In genomic region chrX:64975491-64975890, GRCh38 we compare ENCODE assay signal across 9 cellular contexts. TPM values are rescaled to one million over a fixed set of nuclear protein-coding genes. Genes with fewer than 3 reads are reported as not detected.
DNase-seq lines count a peak whose midpoint lies in the region; ATAC-seq and TF ChIP-seq lines count a peak whose summit lies in the region.
"Had no signal": no experiment of that assay in that cellular context is flagged by ENCODE, and none has a peak within 500 bp of the region (broad histone marks: within the 10 kb centered on the region; RNA-seq: fewer than 3 reads in every experiment).

No MANE protein-coding gene starts in this region.

- no peaks in the 10 kb centered on the region for H3K27me3 Mint-ChIP-seq in effector memory CD8-positive, alpha-beta T cell

- peak overlapping the region; percentile 69 to 95 for H3K27ac Mint-ChIP-seq in effector memory CD8-positive, alpha-beta T cell

- no peak overlapping the region for H3K27ac ChIP-seq in mesenchymal stem cell (ENCODE audit: low read length, poor library complexity, severe bottlenecking)
- H3K27ac ChIP-seq: VCaP had no signal

- peak; percentile 33 for ATAC-seq in HG03175 (IDR thresholded peaks at IDR 0.05; ENCODE audit: unreplicated experiment)
- peak; percentile 38 for ATAC-seq in effector memory CD8-positive, alpha-beta T cell (replicated peaks)
- no peak for ATAC-seq in HG02623 (IDR thresholded peaks at IDR 0.05; ENCODE audit: unreplicated experiment)
- no peak for ATAC-seq in HG03565 (IDR thresholded peaks at IDR 0.05; ENCODE audit: unreplicated experiment)

- no peak overlapping the region for H2BK12ac ChIP-seq in mesenchymal stem cell (ENCODE audit: low read length in 2 of 2)

- H2AFZ ChIP-seq in mesenchymal stem cell (ENCODE audit: low read depth, low read length) = peak overlapping the region; percentile 69

- H3K79me1 ChIP-seq in mesenchymal stem cell (replicated peaks; ENCODE audit: low read length, poor library complexity, severe bottlenecking) = peaks cover 4% of the 10 kb centered on the region

- H3K4ac ChIP-seq in mesenchymal stem cell (ENCODE audit: low read depth in 1 of 2, low read length in 2 of 2) = no peak overlapping the region

- no peaks in the 10 kb centered on the region for H3K4me1 ChIP-seq in mesenchymal stem cell (ENCODE audit: control insufficient read depth, insufficient read depth, low read depth, low read length)

- H3K18ac ChIP-seq in mesenchymal stem cell (ENCODE audit: low read depth in 1 of 2, low read length in 2 of 2) = peak overlapping the region in 1 of 2 experiments; percentile 80

- H2BK5ac ChIP-seq in mesenchymal stem cell (ENCODE audit: low read depth, low read length, poor library complexity, severe bottlenecking) = no peak overlapping the region

- TF ChIP-seq CTCF in GM06990 (IDR thresholded peaks at IDR 0.05; ENCODE audit: insufficient read depth, low read length, poor library complexity, severe bottlenecking) = no peak

- peak overlapping the region; percentile 95 to 99 for H3K4me3 Mint-ChIP-seq in effector memory CD8-positive, alpha-beta T cell

- no peak overlapping the region for H3K23ac ChIP-seq in mesenchymal stem cell (ENCODE audit: low read length in 2 of 2)

- H3K4me1 Mint-ChIP-seq in effector memory CD8-positive, alpha-beta T cell (ENCODE audit: low read depth in 2 of 2) = peaks cover 10 to 15% of the 10 kb centered on the region in 2 donors

- H2BK120ac ChIP-seq in mesenchymal stem cell (ENCODE audit: low read depth, low read length) = no peak overlapping the region

- H4K8ac ChIP-seq in mesenchymal stem cell (ENCODE audit: low read length) = no peak overlapping the region

- DNase-seq in GM06990 (ENCODE audit: extremely low read depth, insufficient read length) (peak; percentile 12), mesenchymal stem cell (peak; percentile 38)
- peak; percentile 21 for DNase-seq in activated CD4-positive, alpha-beta T cell treated with anti-CD3 and anti-CD28 coated beads for 48 hours
- DNase-seq in effector memory CD8-positive, alpha-beta T cell = peak in 2 of 3 experiments; percentile 0 to 6
- DNase-seq in stimulated activated naive CD4-positive, alpha-beta T cell treated with Interleukin-2 at 50 U/mL for 16 hours (lab: John Stamatoyannopoulos, UW) = peak; percentile 3

- peak overlapping the region; percentile 74 for H3K4me2 ChIP-seq in mesenchymal stem cell (ENCODE audit: low read length, poor library complexity, severe bottlenecking)

- no peak overlapping the region for H3K14ac ChIP-seq in mesenchymal stem cell (ENCODE audit: low read length in 2 of 2)

- no peaks in the 10 kb centered on the region for H3K9me3 Mint-ChIP-seq in effector memory CD8-positive, alpha-beta T cell

- H3K4me3 ChIP-seq in GM06990 (replicated peaks; ENCODE audit: low read depth, low read length) (peak overlapping the region; percentile 70), mesenchymal stem cell (ENCODE audit: insufficient read depth in 1 of 2, low read depth in 1 of 2, low read length in 2 of 2) (peak overlapping the region; percentile 81 to 88)

- H3K27me3 ChIP-seq in GM06990 (replicated peaks; ENCODE audit: control insufficient read depth, insufficient read depth, low read length) (no peaks in the 10 kb centered on the region), mesenchymal stem cell (ENCODE audit: control insufficient read depth in 1 of 2, insufficient read depth in 1 of 2, low read length in 2 of 2) (no peaks in the 10 kb centered on the region)

- H3K9me3 ChIP-seq in mesenchymal stem cell (ENCODE audit: control insufficient read depth, low read length) = peaks cover 7% of the 10 kb centered on the region

- H3K36me3 ChIP-seq in GM06990 (ENCODE audit: control insufficient read depth, insufficient read depth, low read length) = no peaks in the 10 kb centered on the region
- no peaks in the 10 kb centered on the region for H3K36me3 ChIP-seq in mesenchymal stem cell (ENCODE audit: control insufficient read depth in 1 of 2, insufficient read depth in 2 of 2, low read depth in 1 of 2, low read length in 2 of 2)

- H2BK15ac ChIP-seq in mesenchymal stem cell (ENCODE audit: low read depth, poor library complexity, severe bottlenecking) = no peak overlapping the region

- H4K91ac ChIP-seq in mesenchymal stem cell (ENCODE audit: low read length) = no peak overlapping the region

- WGBS in mesenchymal stem cell = under 1% methylated on average over 19 of the region's 24 CpGs

- no peak overlapping the region for H2AK5ac ChIP-seq in mesenchymal stem cell (ENCODE audit: low read length, severe bottlenecking)

- no peaks in the 10 kb centered on the region for H3K36me3 Mint-ChIP-seq in effector memory CD8-positive, alpha-beta T cell (ENCODE audit: insufficient read depth)

- peak overlapping the region; percentile 74 for H3K9ac ChIP-seq in mesenchymal stem cell (ENCODE audit: low read length)

RNA-seq across cellular contexts. Expression of gene ZC4H2, which starts 0.8 kb away (rescaled TPM):
- 9.1 TPM for polyA plus RNA-seq in mesenchymal stem cell (2013, experiment 1 of 2)
- 8.7 TPM for polyA plus RNA-seq in mesenchymal stem cell (2013, experiment 2 of 2)

RNA-seq across cellular contexts. Expression of gene ZC3H12B, which starts 59.1 kb away (rescaled TPM):
- polyA plus RNA-seq in mesenchymal stem cell (2013, experiment 1 of 2) = 0.52 TPM
- polyA plus RNA-seq in mesenchymal stem cell (2013, experiment 2 of 2) = 0.63 TPM

Comparison
In these comparisons a context has a peak if more than half of its experiments do, and no peak if none do; other contexts are left out.
1. ATAC-seq: peak in HG03175 (single experiment) and effector memory CD8-positive, alpha-beta T cell (single experiment); none in HG02623 (single experiment) and HG03565 (single experiment).
2. Peak in every context shown above with its lines, with median percentiles within 50 percentile points of each other: DNase-seq.